In the genomic region with DNA sequence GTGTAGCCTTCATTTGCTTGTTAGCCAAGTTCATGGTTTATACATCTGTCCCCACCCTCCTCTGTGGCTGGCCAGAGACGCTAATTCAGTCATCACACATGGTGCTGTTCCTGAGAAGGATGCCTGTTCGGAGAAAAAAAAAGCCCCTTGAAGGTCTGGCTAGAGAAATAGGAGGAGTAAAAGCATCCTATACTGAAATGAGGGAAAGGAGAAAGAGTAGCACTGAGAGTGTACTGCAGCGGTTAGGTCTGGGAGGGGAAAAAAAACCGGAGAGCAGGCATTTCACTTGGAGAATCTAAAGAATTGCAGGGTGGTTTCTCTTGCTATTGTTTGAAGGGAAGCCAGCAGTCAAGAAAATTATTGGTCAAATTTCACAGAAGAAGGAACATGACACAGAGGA, we compare ENCODE assay signal across 1 cellular context.
TF ChIP-seq lines count a peak whose summit lies in the region.

No MANE protein-coding gene starts in this region.

TF ChIP-seq in endothelial cell of umbilical vein, 7 proteins besides CTCF, POLR2A, EP300 and RAD21:
- TF ChIP-seq EZH2 (IDR thresholded peaks at IDR 0.05; ENCODE audit: borderline replicate concordance, low read depth, low read length, severe bottlenecking): no peak
- TF ChIP-seq GATA2 (IDR thresholded peaks at IDR 0.05; ENCODE audit: insufficient read depth, insufficient read length, low read depth, low read length): no peak
- TF ChIP-seq FOS (IDR thresholded peaks at IDR 0.05; ENCODE audit: borderline replicate concordance, insufficient read depth, low read length): no peak
- no peak for TF ChIP-seq MAX (IDR thresholded peaks at IDR 0.05; ENCODE audit: insufficient read depth, insufficient read length)
- no peak for TF ChIP-seq POLR2AphosphoS5 (IDR thresholded peaks at IDR 0.05; ENCODE audit: insufficient read depth, low read depth, low read length)
- no peak for TF ChIP-seq JUN (IDR thresholded peaks at IDR 0.05; ENCODE audit: borderline replicate concordance, insufficient read depth, insufficient read length, low read depth)
- no peak for TF ChIP-seq MYC (IDR thresholded peaks at IDR 0.05; ENCODE audit: low read depth, low read length)
